ENCODE assay signal across 7 cellular contexts in genomic region chr14:95516554-95517209, GRCh38. TPM values are rescaled to one million over a fixed set of nuclear protein-coding genes. Genes with fewer than 3 reads are reported as not detected.
A peak's percentile ranks its signal among the peaks of the same experiment; 100 is the strongest.
DNase-seq lines count a peak whose midpoint lies in the region; ATAC-seq and TF ChIP-seq lines count a peak whose summit lies in the region.

Gene SYNE3, minus strand, starts transcription at chr14:95516650. Its CDS starts 40,829 bp downstream, at chr14:95475821.

- H3K4me3 Mint-ChIP-seq in activated naive CD8-positive, alpha-beta T cell treated with anti-CD3 and anti-CD28 coated beads, Interleukin-2, amount 50 U/mL, for 24 hours: peak within 1 kb of the TSS; percentile 87

- peaks cover 4% of the 10 kb centered on the region for H3K36me3 Mint-ChIP-seq in activated naive CD8-positive, alpha-beta T cell treated with anti-CD3 and anti-CD28 coated beads, Interleukin-2, amount 50 U/mL, for 24 hours (ENCODE audit: low read depth)

- H3K9me3 Mint-ChIP-seq in activated naive CD8-positive, alpha-beta T cell treated with anti-CD3 and anti-CD28 coated beads, Interleukin-2, amount 50 U/mL, for 24 hours: no peaks in the 10 kb centered on the region

- H3K4me1 ChIP-seq in OCI-LY3 (ENCODE audit: low read length) (peaks cover 60% of the 10 kb centered on the region), left ventricle myocardium inferior (peaks cover 77% of the 10 kb centered on the region)

- DNase-seq in activated naive CD8-positive, alpha-beta T cell treated with anti-CD3 and anti-CD28 coated beads, Interleukin-2, amount 50 U/mL, for 24 hours: peak; percentile 73
- DNase-seq in left ventricle myocardium inferior (peak; percentile 78), retina (peak; percentile 63), COLO829 (ENCODE audit: low spot score) (no peak)

- peaks cover 18% of the 10 kb centered on the region for H4K20me1 ChIP-seq in OCI-LY3 (ENCODE audit: insufficient read depth, low read length)

- intact Hi-C loops in left ventricle myocardium inferior (cut with micrococcal nuclease): no loop called here

- peak within 1 kb of the TSS; percentile 98 for H3K4me2 ChIP-seq in OCI-LY3 (ENCODE audit: low read length)

- no peaks in the 10 kb centered on the region for H3K27me3 Mint-ChIP-seq in activated naive CD8-positive, alpha-beta T cell treated with anti-CD3 and anti-CD28 coated beads, Interleukin-2, amount 50 U/mL, for 24 hours

- peak within 1 kb of the TSS; percentile 81 for H3K4me3 ChIP-seq in OCI-LY3 (ENCODE audit: low read length)
- peak within 1 kb of the TSS; percentile 91 for H3K4me3 ChIP-seq in left ventricle myocardium inferior

- no peaks in the 10 kb centered on the region for H3K9me3 ChIP-seq in OCI-LY3 (ENCODE audit: insufficient read depth, low read length)
- no peaks in the 10 kb centered on the region for H3K9me3 ChIP-seq in left ventricle myocardium inferior (replicated peaks)

- H3K4me1 Mint-ChIP-seq in activated naive CD8-positive, alpha-beta T cell treated with anti-CD3 and anti-CD28 coated beads, Interleukin-2, amount 50 U/mL, for 24 hours: peaks cover 74% of the 10 kb centered on the region

- H3K27me3 ChIP-seq in OCI-LY3 (ENCODE audit: low read depth, low read length) (no peaks in the 10 kb centered on the region), left ventricle myocardium inferior (ENCODE audit: low read depth) (no peaks in the 10 kb centered on the region)

- H2AFZ ChIP-seq in OCI-LY3 (ENCODE audit: low read depth, low read length): no peak within 1 kb of the TSS

- H3K9ac ChIP-seq in OCI-LY3 (ENCODE audit: low read length): peak within 1 kb of the TSS; percentile 87

- no peak for TF ChIP-seq CTCF in OCI-LY3 (IDR thresholded peaks at IDR 0.05; ENCODE audit: low read depth, low read length)
- no peak for TF ChIP-seq CTCF in left ventricle myocardium inferior (IDR thresholded peaks at IDR 0.05; ENCODE audit: borderline replicate concordance)

- H3K36me3 ChIP-seq in OCI-LY3 (replicated peaks; ENCODE audit: low read depth, low read length) (peaks cover 3% of the 10 kb centered on the region), left ventricle myocardium inferior (no peaks in the 10 kb centered on the region)

- H3K27ac ChIP-seq in OCI-LY3 (ENCODE audit: low read length) (peak within 1 kb of the TSS; percentile 93), left ventricle myocardium inferior (replicated peaks) (peak within 1 kb of the TSS; percentile 94)

- H3K79me2 ChIP-seq in OCI-LY3 (ENCODE audit: low read length): peaks cover 39% of the 10 kb centered on the region

- ATAC-seq in GM18520 (IDR thresholded peaks at IDR 0.05; ENCODE audit: unreplicated experiment) (peak; percentile 21), HG02678 (IDR thresholded peaks at IDR 0.05; ENCODE audit: unreplicated experiment) (peak; percentile 42)
- peak; percentile 65 for ATAC-seq in activated naive CD8-positive, alpha-beta T cell treated with anti-CD3 and anti-CD28 coated beads, Interleukin-2, amount 50 U/mL, for 24 hours

- H3K27ac Mint-ChIP-seq in activated naive CD8-positive, alpha-beta T cell treated with anti-CD3 and anti-CD28 coated beads, Interleukin-2, amount 50 U/mL, for 24 hours: peak within 1 kb of the TSS; percentile 98

RNA-seq across cellular contexts. Expression of gene SYNE3, which starts in this region (rescaled TPM):
- 11.3 TPM for total RNA-seq in left ventricle myocardium inferior
